ENCODE assay signal across 8 cellular contexts in the genomic region with DNA sequence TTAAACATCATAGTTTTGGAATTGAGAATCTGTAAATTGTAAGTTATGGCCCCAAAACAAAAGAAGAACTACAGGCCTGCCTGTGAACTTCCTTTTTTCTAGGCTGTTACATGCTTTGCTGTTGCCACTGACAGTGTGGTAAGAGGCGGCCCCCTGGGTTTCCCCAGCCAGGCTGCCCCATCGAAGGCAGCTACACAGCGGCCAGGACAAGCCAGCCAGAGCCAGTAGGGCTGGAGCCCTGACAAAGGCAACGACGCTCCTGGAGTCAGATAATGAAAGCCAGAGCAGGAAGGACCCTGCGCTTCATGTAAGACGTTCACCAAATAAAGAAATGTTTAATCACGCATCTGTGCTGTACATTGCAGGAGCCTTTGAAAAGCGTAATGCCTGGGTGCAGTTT. TPM values are rescaled to one million over a fixed set of nuclear protein-coding genes. Genes with fewer than 3 reads are reported as not detected.
DNase-seq lines count a peak whose midpoint lies in the region; ATAC-seq and TF ChIP-seq lines count a peak whose summit lies in the region.

No MANE protein-coding gene starts in this region.

- no peak overlapping the region for H4K91ac ChIP-seq in mesenchymal stem cell (ENCODE audit: low read length)

- POLR2A ChIA-PET in WTC11 (lab: Charles Lee): interaction anchor here (0.6 kb wide), 1 partner anchor 143 kb away, joined by 3 read pairs; no protein-coding TSS in a partner anchor

- no peak overlapping the region for H3K4me3 Mint-ChIP-seq in WTC11

- no peaks in the 10 kb centered on the region for H3K36me3 Mint-ChIP-seq in WTC11

- H3K27me3 ChIP-seq in mesenchymal stem cell (ENCODE audit: control insufficient read depth in 1 of 2, insufficient read depth in 1 of 2, low read length in 2 of 2): no peaks in the 10 kb centered on the region

- DNase-seq in AG08395 (ENCODE audit: low spot score) (peak; percentile 72), WTC11 (ENCODE audit: low spot score) (peak; percentile 45), brain pericyte (ENCODE audit: low read depth, low spot score) (peak; percentile 26), mesenchymal stem cell (peak; percentile 82), NCI-H187 treated with DMSO at 0.1 percent for 48 hours (lab: John Stamatoyannopoulos, UW) (no peak)
- peak; percentile 41 to 45 for DNase-seq in stimulated activated CD8-positive, alpha-beta memory T cell treated with anti-CD3 and anti-CD28 coated beads, Interleukin-2, amount 100 ng/mL, for 1 hour (ENCODE audit: low read depth in 2 of 2)

- H3K23ac ChIP-seq in mesenchymal stem cell (ENCODE audit: low read length in 2 of 2): no peak overlapping the region

- CTCF ChIA-PET in WTC11 (lab: Charles Lee): interaction anchor here (1.1 kb wide), 1 partner anchor 87 kb away, joined by 3 read pairs; no protein-coding TSS in a partner anchor

- H3K9ac ChIP-seq in mesenchymal stem cell (ENCODE audit: low read length): peak overlapping the region; percentile 60

- peak overlapping the region in 1 of 2 experiments; percentile 60 for H3K4me3 ChIP-seq in mesenchymal stem cell (ENCODE audit: insufficient read depth in 1 of 2, low read depth in 1 of 2, low read length in 2 of 2)

- peak overlapping the region; percentile 6 to 15 for H3K4ac ChIP-seq in mesenchymal stem cell (ENCODE audit: low read depth in 1 of 2, low read length in 2 of 2)

- H3K4me1 ChIP-seq in mesenchymal stem cell (ENCODE audit: control insufficient read depth, insufficient read depth, low read depth, low read length): peaks cover 4% of the 10 kb centered on the region

- WGBS in mesenchymal stem cell: 20% methylated on average over 9 of the region's 9 CpGs

- no peak overlapping the region for H2BK120ac ChIP-seq in mesenchymal stem cell (ENCODE audit: low read depth, low read length)

- peaks cover 2% of the 10 kb centered on the region for H3K79me1 ChIP-seq in mesenchymal stem cell (replicated peaks; ENCODE audit: low read length, poor library complexity, severe bottlenecking)

- peak; percentile 93 for ATAC-seq in GM19324 (IDR thresholded peaks at IDR 0.05; ENCODE audit: low FRiP score, unreplicated experiment)
- ATAC-seq in HG03460 (IDR thresholded peaks at IDR 0.05; ENCODE audit: unreplicated experiment): peak; percentile 95
- ATAC-seq in WTC11: peak; percentile 97

- no peak overlapping the region for H3K4me2 ChIP-seq in mesenchymal stem cell (ENCODE audit: low read length, poor library complexity, severe bottlenecking)

- H2BK5ac ChIP-seq in mesenchymal stem cell (ENCODE audit: low read depth, low read length, poor library complexity, severe bottlenecking): no peak overlapping the region

- TF ChIP-seq CTCF in WTC11 (IDR thresholded peaks at IDR 0.05): no peak

- no peak overlapping the region for H3K27ac ChIP-seq in mesenchymal stem cell (ENCODE audit: low read length, poor library complexity, severe bottlenecking)

- peaks cover 4% of the 10 kb centered on the region; the same call in 1 of the 2 replicates for H3K4me1 Mint-ChIP-seq in WTC11

- H2AK5ac ChIP-seq in mesenchymal stem cell (ENCODE audit: low read length, severe bottlenecking): no peak overlapping the region

- H3K27ac Mint-ChIP-seq in WTC11: no peak overlapping the region

- no peak overlapping the region for H2BK12ac ChIP-seq in mesenchymal stem cell (ENCODE audit: low read length in 2 of 2)

- no peaks in the 10 kb centered on the region for H3K9me3 ChIP-seq in mesenchymal stem cell (ENCODE audit: control insufficient read depth, low read length)

- H3K14ac ChIP-seq in mesenchymal stem cell (ENCODE audit: low read length in 2 of 2): no peak overlapping the region

- H2AFZ ChIP-seq in mesenchymal stem cell (ENCODE audit: low read depth, low read length): no peak overlapping the region

- no peaks in the 10 kb centered on the region for H3K36me3 ChIP-seq in mesenchymal stem cell (ENCODE audit: control insufficient read depth in 1 of 2, insufficient read depth in 2 of 2, low read depth in 1 of 2, low read length in 2 of 2)

- H3K27me3 Mint-ChIP-seq in WTC11 (ENCODE audit: low read depth): peaks cover 2% of the 10 kb centered on the region; the same call in 1 of the 2 replicates

- no peaks in the 10 kb centered on the region for H3K9me3 Mint-ChIP-seq in WTC11

- H4K8ac ChIP-seq in mesenchymal stem cell (ENCODE audit: low read length): no peak overlapping the region

- H3K18ac ChIP-seq in mesenchymal stem cell (ENCODE audit: low read depth in 1 of 2, low read length in 2 of 2): peak overlapping the region; percentile 13 to 58

- no peak overlapping the region for H2BK15ac ChIP-seq in mesenchymal stem cell (ENCODE audit: low read depth, poor library complexity, severe bottlenecking)

TF ChIP-seq in WTC11, 78 proteins besides CTCF, POLR2A, EP300 and RAD21:
- TF ChIP-seq NR3C1 (CRISPR knock-in tag; conservative IDR thresholded peaks at IDR 0.05; ENCODE audit: low read depth) (no peak), ZNF121 (CRISPR knock-in tag; IDR thresholded peaks at IDR 0.05) (peak; percentile 42; the same call in 1 of the 2 replicates)

RNA-seq across cellular contexts. Expression of gene ANKRD44, which starts 55.0 kb away (rescaled TPM):
- total RNA-seq in WTC11 (2021): 0.68 to 0.85 TPM (median 0.71 TPM) in 3 replicates
- 2.4 TPM for polyA plus RNA-seq in mesenchymal stem cell (2013, experiment 1 of 2)
- polyA plus RNA-seq in mesenchymal stem cell (2013, experiment 2 of 2): 2.8 TPM
